ENCODE assay signal across 10 cellular contexts in the genomic region with DNA sequence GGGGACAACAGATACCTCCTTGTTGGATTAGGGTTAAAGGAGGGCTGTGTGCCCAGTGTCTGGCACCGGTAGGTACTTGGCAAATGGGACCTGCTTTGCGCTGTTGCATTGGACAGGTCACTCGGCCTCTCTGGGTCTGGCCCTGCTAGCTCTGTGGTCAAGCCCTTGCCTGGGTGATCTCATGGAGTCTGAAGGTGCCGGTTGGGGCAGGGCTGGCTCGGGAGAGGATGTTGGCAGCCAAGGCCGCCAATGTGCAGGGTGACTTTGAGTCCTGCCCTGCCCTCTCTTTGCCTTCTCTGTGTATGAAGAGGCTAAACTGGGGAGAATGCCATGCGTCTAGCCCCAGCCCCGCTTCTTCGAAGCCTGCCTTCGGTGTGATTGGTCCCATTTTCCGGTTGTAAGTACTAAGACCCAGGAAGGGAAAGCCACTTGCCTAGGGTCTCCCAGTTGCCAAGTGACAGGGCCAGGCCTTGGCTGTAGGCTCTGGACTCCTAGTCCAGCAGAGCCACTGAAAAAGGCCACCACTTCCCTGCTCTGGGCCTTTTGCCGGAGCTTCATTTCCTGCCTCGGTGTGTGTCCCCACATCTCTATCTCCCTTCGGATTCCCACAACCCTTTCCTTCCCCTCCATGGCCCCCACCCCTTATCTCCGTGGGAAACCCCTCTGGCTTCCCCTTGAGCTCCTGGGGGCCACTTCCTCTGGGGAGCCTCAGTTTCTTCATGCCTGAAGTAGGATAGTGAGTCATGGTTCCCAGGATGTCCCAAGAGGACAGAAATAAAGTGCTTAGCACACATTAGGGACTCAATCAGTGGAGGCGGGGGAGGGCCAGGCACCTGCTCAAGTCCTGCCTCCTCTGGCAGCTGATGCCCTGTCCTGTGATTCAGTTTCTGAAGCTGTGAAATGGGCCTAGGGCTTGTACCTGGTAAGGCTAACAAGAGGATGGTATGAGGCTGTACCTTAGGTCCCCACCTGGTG. TPM values are rescaled to one million over a fixed set of nuclear protein-coding genes. Genes with fewer than 3 reads are reported as not detected.
DNase-seq lines count a peak whose midpoint lies in the region; ATAC-seq and TF ChIP-seq lines count a peak whose summit lies in the region.
"Had no signal": no experiment of that assay in that cellular context is flagged by ENCODE, and none has a peak within 500 bp of the region (broad histone marks: within the 10 kb centered on the region; RNA-seq: fewer than 3 reads in every experiment).

No MANE protein-coding gene starts in this region.

- H3F3A ChIP-seq in PC-3 (ENCODE audit: low read length, unreplicated experiment): no peaks in the 10 kb centered on the region

- H3K4me3 ChIP-seq in GM06990 (replicated peaks; ENCODE audit: low read depth, low read length): peak overlapping the region; percentile 11; the same call in 1 of the 2 replicates
- H3K4me3 ChIP-seq in PC-3 (ENCODE audit: low read length): no peak overlapping the region
- H3K4me3 ChIP-seq in fibroblast of lung (replicated peaks in 1 of 4; ENCODE audit: control extremely low read depth in 1 of 4, insufficient read depth in 1 of 4, low read depth in 3 of 4, low read length in 4 of 4): no peak overlapping the region
- no peak overlapping the region for H3K4me3 ChIP-seq in spleen
- H3K4me3 ChIP-seq: skin epidermis had no signal

- CTCF ChIA-PET in PC-3 (lab: Charles Lee): no interaction called here

- H3K9me3 ChIP-seq in PC-3 (ENCODE audit: low read length) (no peaks in the 10 kb centered on the region), fibroblast of lung (ENCODE audit: control insufficient read depth, insufficient read depth, low read depth, low read length) (no peaks in the 10 kb centered on the region), spleen (no peaks in the 10 kb centered on the region)

- intact Hi-C loops in PC-3 (cut with micrococcal nuclease) (loop anchor here (5.0 kb wide), 2 partner anchors 32 to 53 kb away; no protein-coding TSS in a partner anchor), spleen (cut with DNase I; ENCODE audit: low total_unique reads) (no loop called here)

- TF ChIP-seq CTCF in GM06990 (IDR thresholded peaks at IDR 0.05; ENCODE audit: insufficient read depth, low read length, poor library complexity, severe bottlenecking) (no peak), PC-3 (conservative IDR thresholded peaks at IDR 0.05; ENCODE audit: low read depth, low read length) (no peak), fibroblast of lung (conservative IDR thresholded peaks at IDR 0.05 in 1 of 2, IDR thresholded peaks at IDR 0.05 in 1 of 2; ENCODE audit: low read depth in 1 of 2, low read length in 2 of 2) (no peak), spleen (IDR thresholded peaks at IDR 0.05 in 8 of 11, conservative IDR thresholded peaks at IDR 0.05 in 3 of 11) (no peak)

- DNase-seq in GM06990 (ENCODE audit: extremely low read depth, insufficient read length) (no peak), PC-3 (no peak), fibroblast of lung (ENCODE audit: low read depth in 2 of 2) (peak in 1 of 2 donors; percentile 14), spleen (peak; percentile 68), HuH-7.5 (ENCODE audit: low spot score) (no peak), SHP77 treated with DMSO at 0.1 percent for 48 hours (lab: John Stamatoyannopoulos, UW) (no peak), T-helper 1 cell (no peak)
- DNase-seq: activated CD4-positive, alpha-beta T cell treated with anti-CD3 and anti-CD28 coated beads, Interleukin-2, amount 50 U/mL, for 4 hours; foreskin melanocyte had no signal

- H3K27me3 ChIP-seq in GM06990 (replicated peaks; ENCODE audit: control insufficient read depth, insufficient read depth, low read length) (no peaks in the 10 kb centered on the region), PC-3 (ENCODE audit: low read length) (no peaks in the 10 kb centered on the region), fibroblast of lung (ENCODE audit: control insufficient read depth, insufficient read depth, low read length) (no peaks in the 10 kb centered on the region), spleen (replicated peaks in 1 of 7) (peaks cover 0 to 23% (median 6%) of the 10 kb centered on the region in 7 donors)

- peaks cover 39% of the 10 kb centered on the region for H3K36me3 ChIP-seq in GM06990 (ENCODE audit: control insufficient read depth, insufficient read depth, low read length)
- peaks cover 8% of the 10 kb centered on the region; the same call in 1 of the 2 replicates for H3K36me3 ChIP-seq in PC-3 (ENCODE audit: low read depth, low read length)
- peaks cover 2% of the 10 kb centered on the region for H3K36me3 ChIP-seq in fibroblast of lung (ENCODE audit: control insufficient read depth, insufficient read depth, low read length)
- H3K36me3 ChIP-seq in spleen: peaks cover 0 to 19% (median 0%) of the 10 kb centered on the region in 6 donors

- peaks cover 93% of the 10 kb centered on the region for H3K79me2 ChIP-seq in PC-3 (ENCODE audit: low read length)
- H3K79me2 ChIP-seq in fibroblast of lung (ENCODE audit: control insufficient read depth, insufficient read depth, low read length): peaks cover 25% of the 10 kb centered on the region

- H4K20me1 ChIP-seq in PC-3 (ENCODE audit: low read length) (peaks cover 30% of the 10 kb centered on the region), fibroblast of lung (ENCODE audit: control insufficient read depth, extremely low read depth, insufficient read depth, low read length) (no peaks in the 10 kb centered on the region)

- no peak for TF ChIP-seq POLR2A in spleen (IDR thresholded peaks at IDR 0.05)

- WGBS in spleen, 5 donors: 69 to 81% (median 77%) methylated on average over 16 of the region's 16 CpGs

- H3K9ac ChIP-seq in PC-3 (ENCODE audit: low read length) (no peak overlapping the region), fibroblast of lung (ENCODE audit: insufficient read depth, low read length) (no peak overlapping the region)

- H3K4me1 ChIP-seq in PC-3 (ENCODE audit: insufficient read depth, low read length) (peaks cover 18% of the 10 kb centered on the region), fibroblast of lung (ENCODE audit: control insufficient read depth, extremely low read depth, insufficient read depth, low read length) (peaks cover 5% of the 10 kb centered on the region), spleen (peaks cover 0 to 58% (median 25%) of the 10 kb centered on the region in 6 donors)

- ATAC-seq in PC-3: peak; percentile 4; the same call in 1 of the 2 replicates

- no TSS peak for BruUV-seq in PC-3 (replicated peaks; lab: Mats Ljungman, UMichigan)

- POLR2A ChIA-PET in PC-3 (lab: Charles Lee; ENCODE audit: unreplicated experiment): no interaction called here

- H3K9me2 ChIP-seq in PC-3 (replicated peaks; ENCODE audit: low read length): no peaks in the 10 kb centered on the region

- H3K4me2 ChIP-seq in PC-3 (ENCODE audit: low read length) (no peak overlapping the region), fibroblast of lung (ENCODE audit: extremely low read depth, insufficient read depth, low read length) (peak overlapping the region; percentile 27)

- H2AFZ ChIP-seq in PC-3 (ENCODE audit: low read length) (no peak overlapping the region), fibroblast of lung (ENCODE audit: low read length) (no peak overlapping the region)

- H3K27ac ChIP-seq in PC-3 (ENCODE audit: low read length) (no peak overlapping the region), fibroblast of lung (ENCODE audit: insufficient read depth, low read length) (no peak overlapping the region), spleen (peak overlapping the region in 3 of 8 donors; percentile 12 to 87 (median 85))

RNA-seq across cellular contexts. Expression of gene SRC, which starts 3.9 kb away (rescaled TPM):
- total RNA-seq in PC-3 (2014; rRNA removed) (55.6 and 82.1 TPM in 2 replicates), fibroblast of lung (12.3 and 20.3 TPM in 2 replicates), spleen (10 to 100 TPM; 27.3 to 68.0 (median 36.1) TPM)
- polyA plus RNA-seq in fibroblast of lung (17.8 and 18.6 TPM in 2 replicates), spleen (10 to 100 TPM in 2 of 3 donors, 1 to 10 TPM in 1; 7.0 to 28.7 (median 10.1) TPM)
- polyA plus RNA-seq in fibroblast of lung (2012): 17.6 and 20.6 TPM in 2 replicates
- polyA minus RNA-seq in fibroblast of lung (ENCODE audit: low replicate concordance): 75.3 and 83.3 TPM in 2 replicates
